In genomic region chr7:40619647-40620046, GRCh38 we compare ENCODE assay signal across 1 cellular context.
TF ChIP-seq lines count a peak whose summit lies in the region.

No MANE protein-coding gene starts in this region.

TF ChIP-seq in SK-N-SH treated with all-trans-retinoic acid at 6 μM for 48 hours, 23 proteins besides CTCF, POLR2A, EP300 and RAD21 (continued from another document):
- TF ChIP-seq TSHZ2 (CRISPR knock-in tag; IDR thresholded peaks at IDR 0.05): no peak
- TF ChIP-seq CREB5 (CRISPR knock-in tag; IDR thresholded peaks at IDR 0.05; ENCODE audit: low read depth): peak; percentile 85
- TF ChIP-seq BACH2 (CRISPR knock-in tag; IDR thresholded peaks at IDR 0.05; ENCODE audit: borderline replicate concordance): no peak
- no peak for TF ChIP-seq OSR1 (CRISPR knock-in tag; IDR thresholded peaks at IDR 0.05)
- no peak for TF ChIP-seq CSRNP3 (CRISPR knock-in tag; IDR thresholded peaks at IDR 0.05)
- no peak for TF ChIP-seq ZFP3 (CRISPR knock-in tag; IDR thresholded peaks at IDR 0.05)
- no peak for TF ChIP-seq ZC3H10 (CRISPR knock-in tag; IDR thresholded peaks at IDR 0.05)
- peak; percentile 37 for TF ChIP-seq TCF4 (CRISPR knock-in tag; IDR thresholded peaks at IDR 0.05; ENCODE audit: borderline replicate concordance)
- TF ChIP-seq ESRRG (CRISPR knock-in tag; IDR thresholded peaks at IDR 0.05): 0 out of 2 replicates have a peak, but pooled peaks have one; percentile 10
- no peak for TF ChIP-seq PATZ1 (CRISPR knock-in tag; IDR thresholded peaks at IDR 0.05; ENCODE audit: borderline replicate concordance)
- no peak for TF ChIP-seq ZNF565 (CRISPR knock-in tag; conservative IDR thresholded peaks at IDR 0.05; ENCODE audit: low read depth)
- no peak for TF ChIP-seq ARNTL (CRISPR knock-in tag; IDR thresholded peaks at IDR 0.05; ENCODE audit: borderline replicate concordance, low read depth)
